Comparison of ENCODE assay signal across 38 cellular contexts in the genomic region with DNA sequence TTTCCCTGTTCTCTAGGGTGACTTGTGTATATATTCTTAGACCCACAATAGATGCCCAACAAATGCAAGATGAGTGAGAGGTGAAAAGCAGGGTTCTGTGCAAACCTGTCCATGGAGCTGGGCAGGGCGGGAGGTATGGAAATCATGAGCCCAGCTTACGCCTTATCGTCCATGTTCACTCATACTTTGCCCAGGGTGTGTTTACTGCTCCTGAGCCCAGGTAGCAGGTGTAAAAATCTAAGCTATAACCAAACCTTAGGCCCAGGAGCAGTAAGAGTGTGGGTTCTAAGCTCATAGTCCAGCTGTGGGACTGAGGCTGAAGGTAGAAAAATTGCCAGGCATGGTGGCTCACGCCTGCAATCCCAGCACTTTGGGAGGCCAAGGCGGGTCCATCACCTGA. TPM values are rescaled to one million over a fixed set of nuclear protein-coding genes. Genes with fewer than 3 reads are reported as not detected.
"Had no signal": no experiment of that assay in that cellular context is flagged by ENCODE, and none has a peak within 500 bp of the region (broad histone marks: within the 10 kb centered on the region; RNA-seq: fewer than 3 reads in every experiment).

No MANE protein-coding gene starts in this region.

- H3K9me3 ChIP-seq: body of pancreas had no signal

- H3K36me3 ChIP-seq: brain microvascular endothelial cell, breast epithelium had no signal

- H3K27ac Mint-ChIP-seq: activated B cell treated with CpG ODN at 0.5 μM for 24 hours; activated CD4-positive, alpha-beta memory T cell treated with anti-CD3 and anti-CD28 coated beads for 36 hours; activated CD4-positive, alpha-beta T cell treated with anti-CD3 and anti-CD28 coated beads, Interleukin-2, amount 10 ng/mL, durations not matched to agents 24 days and 14 days; activated CD8-positive, alpha-beta T cell treated with anti-CD3 and anti-CD28 coated beads for 36 hours; activated naive CD4-positive, alpha-beta T cell treated with anti-CD3 and anti-CD28 coated beads, Interleukin-2, amount 10 ng/mL, durations not matched to agents 7 days and 5 days; activated naive CD4-positive, alpha-beta T cell treated with anti-CD3 and anti-CD28 coated beads, Interleukin-2, amount 50 U/mL, for 24 hours; activated naive CD8-positive, alpha-beta T cell; activated naive CD8-positive, alpha-beta T cell treated with anti-CD3 and anti-CD28 coated beads, Interleukin-2, amount 10 ng/mL, durations not matched to agents 7 days and 5 days; activated naive CD8-positive, alpha-beta T cell treated with anti-CD3 and anti-CD28 coated beads, Interleukin-2, amount 50 U/mL, for 24 hours; activated T-helper 2 cell treated with anti-CD3 and anti-CD28 coated beads, Interferon-gamma antibody, Interleukin-2, Interleukin-4, amounts not matched to agents 10 μg/mL and 5 μg/mL and 100 μg/mL, durations not matched to agents 14 hours and 24 hours and 36 hours; T-helper 1 cell treated with Interleukin-12 subunit alpha and Interleukin-12 subunit beta and Interleukin-4 antibody, amounts not matched to agents 30 μg/mL and 1 μg/mL, for 36 hours; T-helper 2 cell treated with Interferon-gamma antibody and Interleukin-4, amounts not matched to agents 5 μg/mL and 100 μg/mL, for 36 hours had no signal

- H3K27ac ChIP-seq: body of pancreas, brain microvascular endothelial cell, breast epithelium, VCaP had no signal

- H3K4me3 ChIP-seq: body of pancreas, breast epithelium had no signal

- H3K4me3 Mint-ChIP-seq: activated B cell treated with CpG ODN at 0.5 μM for 24 hours; activated CD4-positive, alpha-beta memory T cell treated with anti-CD3 and anti-CD28 coated beads for 36 hours; activated CD4-positive, alpha-beta T cell treated with anti-CD3 and anti-CD28 coated beads, Interleukin-2, amount 10 ng/mL, durations not matched to agents 24 days and 14 days; activated CD8-positive, alpha-beta T cell treated with anti-CD3 and anti-CD28 coated beads for 36 hours; activated naive CD4-positive, alpha-beta T cell treated with anti-CD3 and anti-CD28 coated beads, Interleukin-2, amount 10 ng/mL, durations not matched to agents 7 days and 5 days; activated naive CD4-positive, alpha-beta T cell treated with anti-CD3 and anti-CD28 coated beads, Interleukin-2, amount 50 U/mL, for 24 hours; activated naive CD8-positive, alpha-beta T cell; activated naive CD8-positive, alpha-beta T cell treated with anti-CD3 and anti-CD28 coated beads, Interleukin-2, amount 10 ng/mL, durations not matched to agents 7 days and 5 days; activated naive CD8-positive, alpha-beta T cell treated with anti-CD3 and anti-CD28 coated beads, Interleukin-2, amount 50 U/mL, for 24 hours; central memory CD8-positive, alpha-beta T cell; T-helper 1 cell treated with Interleukin-12 subunit alpha and Interleukin-12 subunit beta and Interleukin-4 antibody, amounts not matched to agents 30 μg/mL and 1 μg/mL, for 36 hours; T-helper 2 cell treated with Interferon-gamma antibody and Interleukin-4, amounts not matched to agents 5 μg/mL and 100 μg/mL, for 36 hours had no signal

- FAIRE-seq: astrocyte, TTC549 had no signal

- H3K36me3 Mint-ChIP-seq: activated CD4-positive, alpha-beta memory T cell treated with anti-CD3 and anti-CD28 coated beads for 36 hours; activated naive CD4-positive, alpha-beta T cell treated with anti-CD3 and anti-CD28 coated beads, Interleukin-2, amount 10 ng/mL, durations not matched to agents 7 days and 5 days; activated naive CD8-positive, alpha-beta T cell treated with anti-CD3 and anti-CD28 coated beads, Interleukin-2, amount 10 ng/mL, durations not matched to agents 7 days and 5 days had no signal

- ATAC-seq: activated CD8-positive, alpha-beta T cell treated with anti-CD3 and anti-CD28 coated beads for 36 hours; activated naive CD8-positive, alpha-beta T cell treated with anti-CD3 and anti-CD28 coated beads, Interleukin-2, amount 50 U/mL, for 24 hours; body of pancreas had no signal

- H3K4me1 ChIP-seq: body of pancreas, breast epithelium had no signal

- H3K27me3 ChIP-seq: body of pancreas, brain microvascular endothelial cell, breast epithelium had no signal

- DNase-seq: activated B cell treated with CpG ODN at 0.5 μM for 24 hours; activated CD4-positive, alpha-beta memory T cell treated with anti-CD3 and anti-CD28 coated beads for 36 hours; activated CD4-positive, alpha-beta T cell treated with anti-CD3 and anti-CD28 coated beads for 4 hours; activated CD4-positive, alpha-beta T cell treated with anti-CD3 and anti-CD28 coated beads, Interleukin-2, amount 10 ng/mL, durations not matched to agents 24 days and 14 days; activated CD4-positive, alpha-beta T cell treated with anti-CD3 and anti-CD28 coated beads, Interleukin-2, amount 50 U/mL, for 1 hour; activated CD4-positive, alpha-beta T cell treated with anti-CD3 and anti-CD28 coated beads, Interleukin-2, amount 50 U/mL, for 4 hours; activated CD4-positive, CD25-positive, alpha-beta regulatory T cell treated with anti-CD3 and anti-CD28 coated beads, Interleukin-2, amount 50 U/mL, for 72 hours; activated CD8-positive, alpha-beta memory T cell treated with anti-CD3 and anti-CD28 coated beads, Interleukin-2, amount 50 U/mL, for 4 hours; activated CD8-positive, alpha-beta T cell treated with anti-CD3 and anti-CD28 coated beads for 36 hours; activated effector memory CD4-positive, alpha-beta T cell treated with Interleukin-2 at 50 U/mL for 16 hours; activated gamma-delta T cell; activated naive CD4-positive, alpha-beta T cell treated with anti-CD3 and anti-CD28 coated beads, Interleukin-2, amount 10 ng/mL, durations not matched to agents 7 days and 5 days; activated naive CD4-positive, alpha-beta T cell treated with Interleukin-2 at 50 U/mL for 16 hours; activated naive CD8-positive, alpha-beta T cell treated with anti-CD3 and anti-CD28 coated beads, Interleukin-2, amount 10 ng/mL, durations not matched to agents 7 days and 5 days; activated naive CD8-positive, alpha-beta T cell treated with anti-CD3 and anti-CD28 coated beads, Interleukin-2, amount 50 U/mL, for 24 hours; activated T-cell treated with anti-CD3 and anti-CD28 coated beads for 4 hours; activated T-cell treated with anti-CD3 and anti-CD28 coated beads, Interleukin-2, amount 50 U/mL, for 1 hour; activated T-cell treated with anti-CD3 and anti-CD28 coated beads, Interleukin-2, amount 50 U/mL, for 48 hours; aorta; body of pancreas; brain microvascular endothelial cell; caudate nucleus; cerebellar nuclear complex; T-helper 1 cell; T-helper 2 cell; T-helper 9 cell had no signal

- H3K4me1 Mint-ChIP-seq: activated B cell treated with CpG ODN at 0.5 μM for 24 hours; activated CD4-positive, alpha-beta T cell treated with anti-CD3 and anti-CD28 coated beads, Interleukin-2, amount 10 ng/mL, durations not matched to agents 24 days and 14 days; activated naive CD4-positive, alpha-beta T cell treated with anti-CD3 and anti-CD28 coated beads, Interleukin-2, amount 10 ng/mL, durations not matched to agents 7 days and 5 days; activated naive CD4-positive, alpha-beta T cell treated with anti-CD3 and anti-CD28 coated beads, Interleukin-2, amount 50 U/mL, for 24 hours; activated naive CD8-positive, alpha-beta T cell treated with anti-CD3 and anti-CD28 coated beads, Interleukin-2, amount 10 ng/mL, durations not matched to agents 7 days and 5 days; activated naive CD8-positive, alpha-beta T cell treated with anti-CD3 and anti-CD28 coated beads, Interleukin-2, amount 50 U/mL, for 24 hours; central memory CD8-positive, alpha-beta T cell had no signal

RNA-seq across cellular contexts. Expression of a gene that starts 48.1 kb away (rescaled TPM):
- total RNA-seq: activated CD4-positive, alpha-beta memory T cell treated with anti-CD3 and anti-CD28 coated beads for 36 hours; activated CD4-positive, alpha-beta T cell treated with anti-CD3 and anti-CD28 coated beads, Interleukin-2, amount 10 ng/mL, durations not matched to agents 24 days and 14 days; activated CD8-positive, alpha-beta memory T cell treated with anti-CD3 and anti-CD28 coated beads for 36 hours; activated CD8-positive, alpha-beta T cell treated with anti-CD3 and anti-CD28 coated beads for 36 hours; activated naive CD8-positive, alpha-beta T cell treated with anti-CD3 and anti-CD28 coated beads, Interleukin-2, amount 10 ng/mL, durations not matched to agents 7 days and 5 days; activated T-helper 2 cell treated with anti-CD3 and anti-CD28 coated beads, Interferon-gamma antibody, Interleukin-2, Interleukin-4, amounts not matched to agents 10 μg/mL and 5 μg/mL and 100 μg/mL, durations not matched to agents 14 hours and 24 hours and 36 hours; chondrocyte had no signal
- polyA plus RNA-seq: aorta had no signal
